1 cellular context compared by ENCODE assay signal in the genomic region with DNA sequence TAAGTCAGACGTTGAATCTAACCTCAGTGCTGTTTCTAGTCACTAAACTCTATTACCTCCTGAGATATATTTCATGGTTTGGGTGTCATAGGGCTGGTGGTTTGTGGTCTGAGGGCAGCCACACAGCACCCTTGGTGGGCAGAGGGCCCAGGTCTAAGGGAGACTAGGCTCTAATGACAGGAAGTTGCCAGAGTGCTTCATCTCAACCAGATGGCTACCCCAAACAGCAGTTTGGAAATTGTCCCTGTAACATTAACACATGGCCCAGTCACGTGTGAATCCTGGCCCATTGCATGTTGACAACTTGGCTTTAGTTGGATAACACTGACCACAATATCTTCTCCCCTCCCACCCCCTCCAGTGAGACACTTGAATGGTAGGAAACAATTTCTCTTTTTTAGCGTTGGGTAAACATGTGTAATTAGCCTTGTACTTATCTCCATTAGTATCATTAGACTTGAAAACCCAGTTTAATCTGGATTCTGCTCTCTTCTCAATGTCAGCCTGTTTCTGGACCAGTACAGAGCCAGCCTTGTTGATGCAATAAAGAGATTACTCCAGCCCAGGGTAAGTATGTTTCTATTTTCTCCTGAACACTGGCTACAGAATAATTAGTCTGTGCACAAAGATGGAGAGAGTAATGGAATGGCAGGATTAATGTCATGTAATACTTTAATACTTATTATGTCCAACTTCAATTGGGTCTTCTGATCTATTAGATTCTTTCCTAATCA.
TF ChIP-seq lines count a peak whose summit lies in the region.

No MANE protein-coding gene starts in this region.

TF ChIP-seq in GM12878, 131 proteins besides CTCF, POLR2A, EP300 and RAD21 (continued from another document):
- TF ChIP-seq, protein P1, sequence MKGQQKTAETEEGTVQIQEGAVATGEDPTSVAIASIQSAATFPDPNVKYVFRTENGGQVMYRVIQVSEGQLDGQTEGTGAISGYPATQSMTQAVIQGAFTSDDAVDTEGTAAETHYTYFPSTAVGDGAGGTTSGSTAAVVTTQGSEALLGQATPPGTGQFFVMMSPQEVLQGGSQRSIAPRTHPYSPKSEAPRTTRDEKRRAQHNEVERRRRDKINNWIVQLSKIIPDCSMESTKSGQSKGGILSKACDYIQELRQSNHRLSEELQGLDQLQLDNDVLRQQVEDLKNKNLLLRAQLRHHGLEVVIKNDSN (IDR thresholded peaks at IDR 0.05; ENCODE audit: borderline replicate concordance, extremely low read length, insufficient read depth, low read depth, low read length) = no peak
- TF ChIP-seq ZZZ3 (IDR thresholded peaks at IDR 0.05; ENCODE audit: control insufficient read depth, insufficient read length, low read depth) (no peak), CHD1 (IDR thresholded peaks at IDR 0.05; ENCODE audit: low read depth, low read length) (no peak), EZH2 (IDR thresholded peaks at IDR 0.05; ENCODE audit: borderline replicate concordance, control insufficient read depth, low read depth, low read length) (no peak), HDGF (IDR thresholded peaks at IDR 0.05) (no peak), IKZF1 (conservative IDR thresholded peaks at IDR 0.05) (0 out of 2 replicates have a peak, but pooled peaks have one; percentile 29), PAX8 (IDR thresholded peaks at IDR 0.05) (no peak), FOXK2 (IDR thresholded peaks at IDR 0.05) (no peak), EED (IDR thresholded peaks at IDR 0.05; ENCODE audit: low read depth) (no peak), BMI1 (IDR thresholded peaks at IDR 0.05; ENCODE audit: borderline replicate concordance) (no peak), NR2C2 (IDR thresholded peaks at IDR 0.05; ENCODE audit: borderline replicate concordance, control insufficient read depth, insufficient read length, low read depth) (no peak), NRF1 (conservative IDR thresholded peaks at IDR 0.05; ENCODE audit: low read depth, low read length) (no peak), DPF2 (IDR thresholded peaks at IDR 0.05) (peak; percentile 39; the same call in 1 of the 2 replicates), E2F8 (IDR thresholded peaks at IDR 0.05; ENCODE audit: low read depth, partially characterized antibody) (no peak), GABPA (IDR thresholded peaks at IDR 0.05; ENCODE audit: low read depth) (no peak), YBX1 (IDR thresholded peaks at IDR 0.05) (no peak), MTA3 (IDR thresholded peaks at IDR 0.05; ENCODE audit: borderline replicate concordance, low read length) (no peak), SMAD1 (IDR thresholded peaks at IDR 0.05; ENCODE audit: low read depth, partially characterized antibody) (no peak), SMAD5 (IDR thresholded peaks at IDR 0.05; ENCODE audit: low read depth) (no peak), CREB1 (IDR thresholded peaks at IDR 0.05; ENCODE audit: low read depth) (no peak), TBL1XR1 (IDR thresholded peaks at IDR 0.05; ENCODE audit: low read depth, low read length) (no peak), MEF2A (IDR thresholded peaks at IDR 0.05; ENCODE audit: insufficient read depth, low read depth, low read length) (no peak), RAD51 (IDR thresholded peaks at IDR 0.05) (peak; percentile 63; the same call in 1 of the 2 replicates), IKZF2 (IDR thresholded peaks at IDR 0.05) (peak; percentile 50 to 61), CREM (IDR thresholded peaks at IDR 0.05; ENCODE audit: low read depth) (no peak), ESRRA (IDR thresholded peaks at IDR 0.05; ENCODE audit: low read length) (no peak), SUPT20H (IDR thresholded peaks at IDR 0.05; ENCODE audit: borderline replicate concordance, control insufficient read depth, low read depth, low read length) (no peak), CBX3 (IDR thresholded peaks at IDR 0.05; ENCODE audit: borderline replicate concordance, low read depth) (no peak), TCF12 (IDR thresholded peaks at IDR 0.05; ENCODE audit: low read depth, low read length) (0 out of 2 replicates have a peak, but pooled peaks have one; percentile 11), MTA2 (IDR thresholded peaks at IDR 0.05; ENCODE audit: low read depth) (peak; percentile 68), ZNF622 (IDR thresholded peaks at IDR 0.05) (no peak), NR2C1 (IDR thresholded peaks at IDR 0.05) (no peak)
- TF ChIP-seq, protein P2, sequence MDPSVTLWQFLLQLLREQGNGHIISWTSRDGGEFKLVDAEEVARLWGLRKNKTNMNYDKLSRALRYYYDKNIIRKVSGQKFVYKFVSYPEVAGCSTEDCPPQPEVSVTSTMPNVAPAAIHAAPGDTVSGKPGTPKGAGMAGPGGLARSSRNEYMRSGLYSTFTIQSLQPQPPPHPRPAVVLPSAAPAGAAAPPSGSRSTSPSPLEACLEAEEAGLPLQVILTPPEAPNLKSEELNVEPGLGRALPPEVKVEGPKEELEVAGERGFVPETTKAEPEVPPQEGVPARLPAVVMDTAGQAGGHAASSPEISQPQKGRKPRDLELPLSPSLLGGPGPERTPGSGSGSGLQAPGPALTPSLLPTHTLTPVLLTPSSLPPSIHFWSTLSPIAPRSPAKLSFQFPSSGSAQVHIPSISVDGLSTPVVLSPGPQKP (IDR thresholded peaks at IDR 0.05; ENCODE audit: low read depth, low read length) = no peak
- TF ChIP-seq, protein P3, sequence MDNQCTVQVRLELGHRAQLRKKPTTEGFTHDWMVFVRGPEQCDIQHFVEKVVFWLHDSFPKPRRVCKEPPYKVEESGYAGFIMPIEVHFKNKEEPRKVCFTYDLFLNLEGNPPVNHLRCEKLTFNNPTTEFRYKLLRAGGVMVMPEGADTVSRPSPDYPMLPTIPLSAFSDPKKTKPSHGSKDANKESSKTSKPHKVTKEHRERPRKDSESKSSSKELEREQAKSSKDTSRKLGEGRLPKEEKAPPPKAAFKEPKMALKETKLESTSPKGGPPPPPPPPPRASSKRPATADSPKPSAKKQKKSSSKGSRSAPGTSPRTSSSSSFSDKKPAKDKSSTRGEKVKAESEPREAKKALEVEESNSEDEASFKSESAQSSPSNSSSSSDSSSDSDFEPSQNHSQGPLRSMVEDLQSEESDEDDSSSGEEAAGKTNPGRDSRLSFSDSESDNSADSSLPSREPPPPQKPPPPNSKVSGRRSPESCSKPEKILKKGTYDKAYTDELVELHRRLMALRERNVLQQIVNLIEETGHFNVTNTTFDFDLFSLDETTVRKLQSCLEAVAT (IDR thresholded peaks at IDR 0.05) = peak; percentile 86
- TF ChIP-seq, protein P4, sequence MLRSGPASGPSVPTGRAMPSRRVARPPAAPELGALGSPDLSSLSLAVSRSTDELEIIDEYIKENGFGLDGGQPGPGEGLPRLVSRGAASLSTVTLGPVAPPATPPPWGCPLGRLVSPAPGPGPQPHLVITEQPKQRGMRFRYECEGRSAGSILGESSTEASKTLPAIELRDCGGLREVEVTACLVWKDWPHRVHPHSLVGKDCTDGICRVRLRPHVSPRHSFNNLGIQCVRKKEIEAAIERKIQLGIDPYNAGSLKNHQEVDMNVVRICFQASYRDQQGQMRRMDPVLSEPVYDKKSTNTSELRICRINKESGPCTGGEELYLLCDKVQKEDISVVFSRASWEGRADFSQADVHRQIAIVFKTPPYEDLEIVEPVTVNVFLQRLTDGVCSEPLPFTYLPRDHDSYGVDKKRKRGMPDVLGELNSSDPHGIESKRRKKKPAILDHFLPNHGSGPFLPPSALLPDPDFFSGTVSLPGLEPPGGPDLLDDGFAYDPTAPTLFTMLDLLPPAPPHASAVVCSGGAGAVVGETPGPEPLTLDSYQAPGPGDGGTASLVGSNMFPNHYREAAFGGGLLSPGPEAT (IDR thresholded peaks at IDR 0.05; ENCODE audit: low read depth) = no peak
- TF ChIP-seq, protein P5, sequence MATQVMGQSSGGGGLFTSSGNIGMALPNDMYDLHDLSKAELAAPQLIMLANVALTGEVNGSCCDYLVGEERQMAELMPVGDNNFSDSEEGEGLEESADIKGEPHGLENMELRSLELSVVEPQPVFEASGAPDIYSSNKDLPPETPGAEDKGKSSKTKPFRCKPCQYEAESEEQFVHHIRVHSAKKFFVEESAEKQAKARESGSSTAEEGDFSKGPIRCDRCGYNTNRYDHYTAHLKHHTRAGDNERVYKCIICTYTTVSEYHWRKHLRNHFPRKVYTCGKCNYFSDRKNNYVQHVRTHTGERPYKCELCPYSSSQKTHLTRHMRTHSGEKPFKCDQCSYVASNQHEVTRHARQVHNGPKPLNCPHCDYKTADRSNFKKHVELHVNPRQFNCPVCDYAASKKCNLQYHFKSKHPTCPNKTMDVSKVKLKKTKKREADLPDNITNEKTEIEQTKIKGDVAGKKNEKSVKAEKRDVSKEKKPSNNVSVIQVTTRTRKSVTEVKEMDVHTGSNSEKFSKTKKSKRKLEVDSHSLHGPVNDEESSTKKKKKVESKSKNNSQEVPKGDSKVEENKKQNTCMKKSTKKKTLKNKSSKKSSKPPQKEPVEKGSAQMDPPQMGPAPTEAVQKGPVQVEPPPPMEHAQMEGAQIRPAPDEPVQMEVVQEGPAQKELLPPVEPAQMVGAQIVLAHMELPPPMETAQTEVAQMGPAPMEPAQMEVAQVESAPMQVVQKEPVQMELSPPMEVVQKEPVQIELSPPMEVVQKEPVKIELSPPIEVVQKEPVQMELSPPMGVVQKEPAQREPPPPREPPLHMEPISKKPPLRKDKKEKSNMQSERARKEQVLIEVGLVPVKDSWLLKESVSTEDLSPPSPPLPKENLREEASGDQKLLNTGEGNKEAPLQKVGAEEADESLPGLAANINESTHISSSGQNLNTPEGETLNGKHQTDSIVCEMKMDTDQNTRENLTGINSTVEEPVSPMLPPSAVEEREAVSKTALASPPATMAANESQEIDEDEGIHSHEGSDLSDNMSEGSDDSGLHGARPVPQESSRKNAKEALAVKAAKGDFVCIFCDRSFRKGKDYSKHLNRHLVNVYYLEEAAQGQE (IDR thresholded peaks at IDR 0.05; ENCODE audit: low read depth, low read length) = no peak
